Comparison of ENCODE assay signal across 8 cellular contexts in the genomic region with DNA sequence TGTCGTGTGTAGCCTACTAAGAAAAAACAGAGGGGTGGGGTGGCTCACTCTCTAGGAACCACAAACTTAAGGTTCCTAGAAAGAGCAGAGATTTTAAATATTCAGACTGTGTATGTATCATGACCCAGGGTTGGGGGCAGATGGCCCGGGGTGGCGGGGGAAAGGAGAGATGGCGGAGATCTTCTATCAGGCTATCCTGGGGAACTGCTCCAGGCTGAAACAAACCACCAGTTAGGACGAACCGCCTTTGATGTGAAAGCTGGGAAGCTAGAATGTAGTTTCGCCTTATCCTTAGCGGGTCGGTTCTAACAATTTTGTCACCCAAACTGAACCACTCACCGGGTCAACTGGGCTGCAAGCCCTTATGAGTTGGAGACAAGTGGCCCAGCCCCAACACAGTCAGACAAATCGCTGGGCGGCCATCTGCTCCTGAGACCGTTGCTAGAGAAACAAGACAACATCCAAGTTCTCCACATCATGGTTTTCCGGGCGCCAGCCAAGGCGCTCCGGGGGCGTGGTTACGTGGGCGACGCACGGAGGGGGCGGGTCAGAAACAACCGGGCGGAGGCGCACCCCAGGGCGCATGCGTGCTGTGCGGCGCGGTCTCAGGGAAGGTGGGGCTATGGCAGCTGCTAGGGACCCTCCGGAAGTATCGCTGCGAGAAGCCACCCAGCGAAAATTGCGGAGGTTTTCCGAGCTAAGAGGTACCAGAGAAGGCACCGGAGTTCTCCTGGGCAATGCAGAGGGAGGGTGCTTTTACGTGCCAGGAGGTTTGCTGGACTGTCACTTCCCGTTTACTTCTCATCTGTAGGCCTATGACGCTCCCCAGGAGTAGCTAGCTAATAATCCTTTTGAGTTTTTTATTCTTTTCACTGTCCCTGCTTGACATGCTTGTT. TPM values are rescaled to one million over a fixed set of nuclear protein-coding genes. Genes with fewer than 3 reads are reported as not detected.
DNase-seq lines count a peak whose midpoint lies in the region; ATAC-seq and TF ChIP-seq lines count a peak whose summit lies in the region.

Gene FPGT (plus strand): TSS at position 586 of the 896 bp plus-strand sequence. CDS start 37 bp downstream, at position 623.
A gene with protein sequence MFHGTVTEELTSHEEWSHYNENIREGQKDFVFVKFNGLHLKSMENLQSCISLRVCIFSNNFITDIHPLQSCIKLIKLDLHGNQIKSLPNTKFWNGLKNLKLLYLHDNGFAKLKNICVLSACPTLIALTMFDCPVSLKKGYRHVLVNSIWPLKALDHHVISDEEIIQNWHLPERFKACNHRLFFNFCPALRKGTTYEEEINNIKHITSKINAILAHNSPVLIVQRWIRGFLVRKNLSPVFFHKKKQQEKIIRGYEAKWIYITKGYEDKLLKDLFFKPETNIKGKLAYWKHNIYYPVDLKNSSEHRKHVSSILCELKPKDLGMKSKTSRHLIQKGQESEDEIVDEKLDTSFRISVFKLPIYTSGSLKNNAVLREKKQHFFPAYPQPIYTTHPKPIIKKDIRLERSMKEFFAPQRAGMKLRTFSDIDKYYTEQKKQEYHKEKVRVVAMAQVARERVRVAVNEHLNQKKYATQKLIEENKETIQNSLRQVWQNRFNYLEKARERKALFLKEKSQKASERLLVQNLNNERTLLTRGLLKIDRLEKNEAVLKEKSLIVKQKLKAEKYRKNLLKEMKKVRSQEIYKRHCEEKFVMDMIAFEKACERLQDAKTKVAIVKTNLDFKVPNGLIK (minus strand): TSS at position 520 of the 896 bp plus-strand sequence. CDS start 14,492 bp downstream, outside the sequence.

- WGBS in mammary epithelial cell (ENCODE audit: low coverage, missing lambda C conversion rate): 5% methylated on average over 25 of the region's 41 CpGs

- H3K36me3 ChIP-seq in mammary epithelial cell (ENCODE audit: insufficient read depth, low read length): peaks cover 3% of the 10 kb centered on the region
- H3K36me3 ChIP-seq in skeletal muscle satellite cell (ENCODE audit: insufficient read depth, low read length): no peaks in the 10 kb centered on the region

- no peaks in the 10 kb centered on the region for H4K20me1 ChIP-seq in mammary epithelial cell (ENCODE audit: insufficient read depth, low read length)

- peak within 1 kb of the TSS; percentile 92 for H3K9ac ChIP-seq in mammary epithelial cell (ENCODE audit: insufficient read depth, low read length)
- H3K9ac ChIP-seq in skeletal muscle satellite cell (ENCODE audit: low read depth, low read length): peak within 1 kb of the TSS; percentile 81

- POLR2A ChIA-PET in AG04449 (lab: Yijun Ruan, JAX): no interaction called here

- dilution Hi-C loops in mammary epithelial cell (cut with HindIII; ENCODE audit: low sequenced_read_pairs): no loop called here

- peak; percentile 96 for ATAC-seq in GM18873 (IDR thresholded peaks at IDR 0.05; ENCODE audit: low FRiP score, unreplicated experiment)
- peak; percentile 95 for ATAC-seq in HG03135 (IDR thresholded peaks at IDR 0.05; ENCODE audit: unreplicated experiment)

- H3K27ac ChIP-seq in VCaP (peak within 1 kb of the TSS; percentile 53), mammary epithelial cell (ENCODE audit: insufficient read depth, low read depth, low read length) (peak within 1 kb of the TSS; percentile 92)

- in situ Hi-C loops in mammary epithelial cell (cut with MboI; ENCODE audit: low sequenced_read_pairs in 2 of 2): no loop called here

- peaks cover 9% of the 10 kb centered on the region for H3K79me2 ChIP-seq in mammary epithelial cell (ENCODE audit: insufficient read depth, low read length)

- peak within 1 kb of the TSS; percentile 79 for H3K4me2 ChIP-seq in mammary epithelial cell (ENCODE audit: insufficient read depth, low read depth, low read length)
- peak within 1 kb of the TSS; percentile 95 for H3K4me2 ChIP-seq in skeletal muscle satellite cell (ENCODE audit: low read length)

- DNase-seq in AG04449 (ENCODE audit: low read depth, low spot score): peak; percentile 65
- peak; percentile 97 for DNase-seq in NCI-H2196 (lab: John Stamatoyannopoulos, UW; ENCODE audit: unreplicated experiment)
- peak; percentile 93 for DNase-seq in mammary epithelial cell

- BruUV-seq in mammary epithelial cell (replicated peaks; lab: Mats Ljungman, UMichigan): TSS peak; percentile 91

- H3K9me3 ChIP-seq in mammary epithelial cell (replicated peaks; ENCODE audit: insufficient read depth, low read length) (no peaks in the 10 kb centered on the region), iPS-18c (ENCODE audit: control insufficient read depth, insufficient read depth, low read length) (no peaks in the 10 kb centered on the region), skeletal muscle satellite cell (replicated peaks; ENCODE audit: low read length) (no peaks in the 10 kb centered on the region)

- CTCF ChIA-PET in AG04449 (lab: Yijun Ruan, JAX): interaction anchor here (1.1 kb wide), 1 partner anchor 12 kb away, joined by 3 read pairs; no protein-coding TSS in a partner anchor
- CTCF ChIA-PET in mammary epithelial cell (lab: Charles Lee; ENCODE audit: low non-redundant PET): no interaction called here

- H2AFZ ChIP-seq in mammary epithelial cell (ENCODE audit: low read depth, low read length): peak within 1 kb of the TSS; percentile 96

- TF ChIP-seq CTCF in AG04449 (IDR thresholded peaks at IDR 0.05; ENCODE audit: insufficient read depth, low read length, missing control alignments) (no peak), VCaP (conservative IDR thresholded peaks at IDR 0.05) (no peak), mammary epithelial cell (conservative IDR thresholded peaks at IDR 0.05 in 1 of 2, IDR thresholded peaks at IDR 0.05 in 1 of 2; ENCODE audit: extremely low read depth in 1 of 2, insufficient read depth in 1 of 2, low read depth in 1 of 2, low read length in 2 of 2) (no peak)

- no peaks in the 10 kb centered on the region for H3K27me3 ChIP-seq in mammary epithelial cell (ENCODE audit: insufficient read depth, low read length)
- H3K27me3 ChIP-seq in skeletal muscle satellite cell (ENCODE audit: control insufficient read depth, insufficient read depth, low read length): no peaks in the 10 kb centered on the region

- peaks cover 4% of the 10 kb centered on the region for H3K4me1 ChIP-seq in mammary epithelial cell (ENCODE audit: insufficient read depth, low read length)
- H3K4me1 ChIP-seq in skeletal muscle satellite cell (ENCODE audit: control insufficient read depth, insufficient read depth, low read length): peaks cover 12% of the 10 kb centered on the region

- intact Hi-C loops in mammary epithelial cell (cut with micrococcal nuclease): no loop called here

- peak within 1 kb of the TSS; percentile 88 for H3K4me3 ChIP-seq in AG04449 (ENCODE audit: low read depth, low read length)
- H3K4me3 ChIP-seq in mammary epithelial cell (replicated peaks in 1 of 3; ENCODE audit: insufficient read depth in 1 of 3, low read depth in 2 of 3, low read length in 3 of 3): peak within 1 kb of the TSS; percentile 78 to 94 (median 79)
- peak within 1 kb of the TSS; percentile 50 for H3K4me3 ChIP-seq in iPS-18c (ENCODE audit: insufficient read depth, low read depth, low read length)
- peak within 1 kb of the TSS; percentile 79 for H3K4me3 ChIP-seq in skeletal muscle satellite cell (ENCODE audit: low read length)

RNA-seq across cellular contexts. Expression of gene FPGT, which starts in this region (rescaled TPM):
- 10 to 100 TPM; 12.8 to 13.2 TPM for total RNA-seq in mammary epithelial cell
- polyA plus RNA-seq in mammary epithelial cell: 6.9 TPM
- polyA minus RNA-seq in mammary epithelial cell: 1.9 TPM
- total RNA-seq in skeletal muscle satellite cell (2012; rRNA removed): 17.5 TPM in 2 replicates

RNA-seq across cellular contexts. Expression of the second gene that starts in this region (rescaled TPM):
- total RNA-seq in mammary epithelial cell: 1 to 10 TPM in 1 of 2 donors, under 1 TPM in 1; 0.50 to 1.2 TPM
- 0.75 TPM for polyA plus RNA-seq in mammary epithelial cell
- not detected for polyA minus RNA-seq in mammary epithelial cell
- 0.22 and 0.51 TPM in 2 replicates for total RNA-seq in skeletal muscle satellite cell (2012; rRNA removed)

Comparison
In these comparisons a context has a peak if more than half of its experiments do, and no peak if none do; other contexts are left out.
1. Peak in every context shown above with its lines: DNase-seq, ATAC-seq, H3K4me3 ChIP-seq and H3K27ac ChIP-seq.